19 cellular contexts compared by ENCODE assay signal in the genomic region with DNA sequence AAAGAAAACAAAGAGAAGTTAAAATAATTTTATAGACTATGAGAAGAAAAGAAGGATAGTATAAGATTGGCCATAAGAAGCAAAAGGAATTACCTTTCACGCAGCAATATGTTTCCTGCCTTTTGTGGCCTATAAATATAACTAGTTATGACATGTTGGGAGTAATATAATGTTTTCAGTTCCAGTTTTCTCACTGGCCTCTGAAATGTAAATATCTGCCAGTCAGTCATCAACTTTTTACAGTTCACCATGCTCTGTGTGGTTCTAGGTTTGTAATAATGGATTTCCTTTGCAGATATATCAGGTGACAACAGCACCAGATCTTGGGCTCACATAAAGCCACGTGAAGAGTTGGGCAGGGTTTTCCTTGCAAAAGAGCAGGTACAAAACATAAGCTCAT.
"Had no signal": no experiment of that assay in that cellular context is flagged by ENCODE, and none has a peak within 500 bp of the region (broad histone marks: within the 10 kb centered on the region; RNA-seq: fewer than 3 reads in every experiment).

No MANE protein-coding gene starts in this region.

- DNase-seq: activated CD4-positive, alpha-beta T cell treated with anti-CD3 and anti-CD28 coated beads for 36 hours; activated CD4-positive, CD25-positive, alpha-beta regulatory T cell; activated CD8-positive, alpha-beta memory T cell treated with anti-CD3 and anti-CD28 coated beads, Interleukin-2, amount 10 ng/mL, durations not matched to agents 7 days and 5 days; activated CD8-positive, alpha-beta T cell treated with anti-CD3 and anti-CD28 coated beads, Interleukin-2, amount 10 ng/mL, durations not matched to agents 7 days and 5 days; activated naive CD4-positive, alpha-beta T cell; activated T-cell treated with anti-CD3 and anti-CD28 coated beads, Interleukin-2, amount 50 U/mL, for 48 hours; effector CD4-positive, alpha-beta T cell; esophagus squamous epithelium; foreskin melanocyte; kidney glomerular epithelial cell; lower lobe of right lung; mesendoderm; right cardiac atrium; spleen; stimulated activated naive CD4-positive, alpha-beta T cell; tibial artery had no signal

- H3K27me3 ChIP-seq: breast epithelium, esophagus squamous epithelium, spleen, suprapubic skin, tibial artery had no signal

- H3K36me3 ChIP-seq: breast epithelium, esophagus squamous epithelium, lower lobe of right lung, spleen, suprapubic skin, tibial artery had no signal

- H3K4me1 ChIP-seq: breast epithelium, lower lobe of right lung, tibial artery had no signal

- H3K4me3 ChIP-seq: breast epithelium, esophagus squamous epithelium, lower lobe of right lung, spleen, suprapubic skin, tibial artery had no signal

- H3K27ac ChIP-seq: breast epithelium, epithelial cell of prostate, lower lobe of right lung, suprapubic skin, tibial artery had no signal

- H3K9me3 ChIP-seq: lower lobe of right lung, tibial artery had no signal
